ENCODE assay signal across 11 cellular contexts in the genomic region with DNA sequence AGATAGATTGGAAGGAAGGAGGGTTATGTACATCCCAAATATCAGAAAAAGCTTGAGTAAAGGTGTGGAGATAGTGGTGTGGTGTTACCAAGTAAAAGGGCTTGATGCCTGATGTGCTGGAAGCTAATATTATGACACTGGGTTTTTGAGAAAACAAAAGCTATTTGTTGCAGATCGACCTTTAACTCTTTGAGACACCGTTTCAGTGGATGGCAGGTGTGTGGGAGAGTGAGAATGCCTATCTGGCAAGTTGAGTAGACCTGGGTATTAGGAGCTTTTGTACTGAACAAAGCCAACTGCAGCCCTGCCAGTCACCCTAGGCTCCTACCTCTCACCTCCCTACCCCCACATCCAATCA. TPM values are rescaled to one million over a fixed set of nuclear protein-coding genes. Genes with fewer than 3 reads are reported as not detected.
DNase-seq lines count a peak whose midpoint lies in the region; ATAC-seq and TF ChIP-seq lines count a peak whose summit lies in the region.
"Had no signal": no experiment of that assay in that cellular context is flagged by ENCODE, and none has a peak within 500 bp of the region (broad histone marks: within the 10 kb centered on the region; RNA-seq: fewer than 3 reads in every experiment).

No MANE protein-coding gene starts in this region.

- H3K9ac ChIP-seq in HCT116 (ENCODE audit: low read length): no peak overlapping the region

- no peaks in the 10 kb centered on the region for H3K9me3 Mint-ChIP-seq in naive B cell
- no peaks in the 10 kb centered on the region for H3K9me3 Mint-ChIP-seq in activated CD4-positive, alpha-beta memory T cell treated with anti-CD3 and anti-CD28 coated beads for 36 hours

- no peak overlapping the region for H2AFZ ChIP-seq in HCT116 (ENCODE audit: low read depth, low read length, poor library complexity, severe bottlenecking)

- TF ChIP-seq RAD21 in HCT116 (IDR thresholded peaks at IDR 0.05; ENCODE audit: low read depth): no peak

- POLR2A ChIA-PET in HCT116 (lab: Charles Lee): interaction anchor here (1.3 to 3.3 kb wide), 4 partner anchors 20 to 780 kb away, joined by 3 to 44 read pairs (median 10); partner anchors contain the start of genes MUTYH, PRDX1 and TOE1
- POLR2A ChIA-PET in activated CD4-positive, alpha-beta memory T cell treated with anti-CD3 and anti-CD28 coated beads for 36 hours (lab: Charles Lee): interaction anchor here (0.7 to 3.9 kb wide), 5 partner anchors 20 to 1450 kb away, joined by 3 to 32 read pairs (median 9); partner anchors contain the start of genes AKR1A1, MUTYH, PRDX1 and TOE1

- TF ChIP-seq CTCF in HCT116 (IDR thresholded peaks at IDR 0.05 in 2 of 3, conservative IDR thresholded peaks at IDR 0.05 in 1 of 3; ENCODE audit: borderline replicate concordance in 1 of 3, insufficient read depth in 1 of 3, low read depth in 2 of 3, low read length in 2 of 3) (no peak), upper lobe of right lung (IDR thresholded peaks at IDR 0.05) (no peak)

- H3K79me2 ChIP-seq in HCT116 (ENCODE audit: insufficient read depth, low read length): peaks cover 21% of the 10 kb centered on the region

- H3K36me3 ChIP-seq in HCT116 (ENCODE audit: control insufficient read depth in 1 of 2, insufficient read depth in 2 of 2, low read length in 2 of 2) (no peaks in the 10 kb centered on the region), upper lobe of right lung (no peaks in the 10 kb centered on the region)
- H3K36me3 ChIP-seq: cardiac muscle cell had no signal

- H3K4me1 Mint-ChIP-seq in T-helper 17 cell (peaks cover 29% of the 10 kb centered on the region), naive B cell (peaks cover 23 to 39% (median 31%) of the 10 kb centered on the region in 3 donors)
- peaks cover 30% of the 10 kb centered on the region for H3K4me1 Mint-ChIP-seq in activated CD4-positive, alpha-beta memory T cell treated with anti-CD3 and anti-CD28 coated beads for 36 hours (ENCODE audit: low read depth)

- H3K36me3 Mint-ChIP-seq in T-helper 17 cell (ENCODE audit: low read depth): no peaks in the 10 kb centered on the region
- H3K36me3 Mint-ChIP-seq in naive B cell: peaks cover 0 to 1% of the 10 kb centered on the region in 2 donors
- no peaks in the 10 kb centered on the region for H3K36me3 Mint-ChIP-seq in activated CD4-positive, alpha-beta memory T cell treated with anti-CD3 and anti-CD28 coated beads for 36 hours

- no peaks in the 10 kb centered on the region for H3K9me3 ChIP-seq in HCT116 (ENCODE audit: control insufficient read depth in 1 of 2, insufficient read depth in 1 of 2, low read depth in 1 of 2, low read length in 2 of 2)
- no peaks in the 10 kb centered on the region for H3K9me3 ChIP-seq in T-helper 17 cell (ENCODE audit: control insufficient read depth, low read length, poor library complexity, severe bottlenecking)
- H3K9me3 ChIP-seq in upper lobe of right lung: no peaks in the 10 kb centered on the region

- CTCF ChIA-PET in HCT116 (lab: Charles Lee): no interaction called here
- CTCF ChIA-PET in activated CD4-positive, alpha-beta memory T cell treated with anti-CD3 and anti-CD28 coated beads for 36 hours (lab: Charles Lee): interaction anchor here (0.6 to 5.6 kb wide), 7 partner anchors 8 to 241 kb away, joined by 3 to 31 read pairs (median 6); no protein-coding TSS in a partner anchor

- peaks cover 2 to 18% of the 10 kb centered on the region in 2 experiments; a peak in 3 of 4 replicates for H3K4me1 ChIP-seq in HCT116 (ENCODE audit: control insufficient read depth in 1 of 2, insufficient read depth in 2 of 2, low read length in 2 of 2)
- H3K4me1 ChIP-seq in upper lobe of right lung: peaks cover 12% of the 10 kb centered on the region

- no peaks in the 10 kb centered on the region for H3K27me3 Mint-ChIP-seq in T-helper 17 cell
- H3K27me3 Mint-ChIP-seq in naive B cell: no peaks in the 10 kb centered on the region
- no peaks in the 10 kb centered on the region for H3K27me3 Mint-ChIP-seq in activated CD4-positive, alpha-beta memory T cell treated with anti-CD3 and anti-CD28 coated beads for 36 hours

- no peak for TF ChIP-seq POLR2A in HCT116 (IDR thresholded peaks at IDR 0.05; ENCODE audit: borderline replicate concordance, extremely low read depth, insufficient read depth, insufficient read length)

- H3K4me2 ChIP-seq in HCT116 (ENCODE audit: low read length): peak overlapping the region; percentile 94

- intact Hi-C loops in HCT116 (cut with micrococcal nuclease) (loop anchor here (5.0 kb wide), 1 partner anchor 676 kb away; the partner anchor contains the start of genes P3R3URF and TSPAN1), upper lobe of right lung (cut with DNase I) (no loop called here)
- intact Hi-C loops in activated CD4-positive, alpha-beta memory T cell treated with anti-CD3 and anti-CD28 coated beads for 36 hours (cut with micrococcal nuclease): loop anchor here (2.0 kb wide), 1 partner anchor 49 kb away; the partner anchor contains the start of gene AKR1A1

- H3K4me3 Mint-ChIP-seq in T-helper 17 cell (no peak overlapping the region), naive B cell (peak overlapping the region in 5 of 8 donors; percentile 1 to 97 (median 89))
- no peak overlapping the region for H3K4me3 Mint-ChIP-seq in activated CD4-positive, alpha-beta memory T cell treated with anti-CD3 and anti-CD28 coated beads for 36 hours

- RAD21 ChIA-PET in HCT116 (lab: Charles Lee; ENCODE audit: low non-redundant PET in 1 of 2, low total read pairs in 2 of 2, uncharacterized antibody in 2 of 2, unreplicated experiment in 2 of 2): interaction anchor here in 1 of 2 experiments (1.2 kb wide), 1 partner anchor 21 kb away, joined by 3 read pairs; the partner anchor contains the start of gene PRDX1

- no TSS peak for BruUV-seq in HCT116 (replicated peaks; lab: Mats Ljungman, UMichigan)

- H3K27ac Mint-ChIP-seq in T-helper 17 cell (peak overlapping the region; percentile 74), naive B cell (peak overlapping the region in 1 of 6 donors; percentile 50)
- H3K27ac Mint-ChIP-seq in activated CD4-positive, alpha-beta memory T cell treated with anti-CD3 and anti-CD28 coated beads for 36 hours: no peak overlapping the region

- ATAC-seq in HCT116 (no peak), T-helper 17 cell (no peak), naive B cell (ENCODE audit: low read depth in 2 of 2) (no peak), upper lobe of right lung (no peak)
- ATAC-seq: right cardiac atrium had no signal

- no peak for DNase-seq in HCT116 (ENCODE audit: low read depth, low spot score)
- DNase-seq in T-helper 17 cell: no peak
- DNase-seq in naive B cell: no peak
- DNase-seq in activated CD4-positive, alpha-beta memory T cell treated with anti-CD3 and anti-CD28 coated beads for 36 hours: no peak
- DNase-seq in upper lobe of right lung: no peak
- DNase-seq: activated CD4-positive, alpha-beta T cell treated with anti-CD3 and anti-CD28 coated beads, Interleukin-2, amount 50 U/mL, for 1 hour; GDM1; NCI-H2171; right cardiac atrium; SHP77 had no signal

- H3K27ac ChIP-seq in HCT116 (ENCODE audit: low read depth, low read length) (no peak overlapping the region), upper lobe of right lung (no peak overlapping the region)
- H3K27ac ChIP-seq: cardiac muscle cell had no signal

- H3K4me3 ChIP-seq in HCT116 (replicated peaks in 1 of 2; ENCODE audit: low read depth in 1 of 2, low read length in 2 of 2) (peak overlapping the region; percentile 68 to 92; a peak in 3 of 4 replicates), upper lobe of right lung (no peak overlapping the region)

- no peaks in the 10 kb centered on the region for H3K9me2 ChIP-seq in HCT116 (ENCODE audit: insufficient read depth)

- H3K27me3 ChIP-seq in HCT116 (ENCODE audit: insufficient read depth, low read length): no peaks in the 10 kb centered on the region
- H3K27me3 ChIP-seq in upper lobe of right lung: no peaks in the 10 kb centered on the region
- H3K27me3 ChIP-seq: cardiac muscle cell had no signal

- H4K20me1 ChIP-seq in HCT116 (ENCODE audit: insufficient read depth): no peaks in the 10 kb centered on the region

TF ChIP-seq in HCT116, 20 proteins besides CTCF, POLR2A, EP300 and RAD21 (continues in another document):
- TF ChIP-seq ELF1 (IDR thresholded peaks at IDR 0.05; ENCODE audit: borderline replicate concordance, low read depth): no peak
- no peak for TF ChIP-seq FOSL1 (IDR thresholded peaks at IDR 0.05; ENCODE audit: low read depth)
- no peak for TF ChIP-seq JUND (IDR thresholded peaks at IDR 0.05)
- no peak for TF ChIP-seq EGR1 (IDR thresholded peaks at IDR 0.05; ENCODE audit: low read depth)

RNA-seq across cellular contexts. Expression of gene MMACHC, which starts 1.4 kb away (rescaled TPM):
- total RNA-seq in HCT116 (2021; ENCODE audit: unreplicated experiment): 16.2 TPM
- 6.4 and 8.8 TPM in 2 replicates for polyA plus RNA-seq in HCT116 (2012)
- 1 to 10 TPM in 1 of 2 donors, under 1 TPM in 1; 0.68 to 2.2 TPM for total RNA-seq in T-helper 17 cell
- 1 to 10 TPM in 1 of 6 donors, under 1 TPM in 4, not detected in 1; 0.20 to 1.5 (median 0.41) TPM for polyA plus RNA-seq in naive B cell (ENCODE audit: low read depth in 6 of 6)
- 1 to 10 TPM; 6.0 to 6.2 TPM for total RNA-seq in activated CD4-positive, alpha-beta memory T cell treated with anti-CD3 and anti-CD28 coated beads for 36 hours
- 6.9 TPM for total RNA-seq in upper lobe of right lung

RNA-seq across cellular contexts. Expression of gene CCDC163, which starts 1.6 kb away (rescaled TPM):
- 3.1 TPM for total RNA-seq in HCT116 (2021; ENCODE audit: unreplicated experiment)
- polyA plus RNA-seq in HCT116 (2012): 4.8 and 5.3 TPM in 2 replicates
- total RNA-seq in T-helper 17 cell: under 1 TPM; 0.63 to 0.99 TPM
- polyA plus RNA-seq in naive B cell (ENCODE audit: low read depth in 6 of 6): 1 to 10 TPM; 1.6 to 6.8 (median 5.1) TPM
- 1 to 10 TPM; 5.1 to 5.7 TPM for total RNA-seq in activated CD4-positive, alpha-beta memory T cell treated with anti-CD3 and anti-CD28 coated beads for 36 hours
- 0.87 TPM for total RNA-seq in upper lobe of right lung

RNA-seq across cellular contexts. Expression of gene TESK2, which starts 10.5 kb away (rescaled TPM):
- total RNA-seq in HCT116 (2021; ENCODE audit: unreplicated experiment): 5.0 TPM
- 4.7 and 5.8 TPM in 2 replicates for polyA plus RNA-seq in HCT116 (2012)
- total RNA-seq in T-helper 17 cell: 1 to 10 TPM; 4.9 to 6.5 TPM
- 10 to 100 TPM in 5 of 6 donors, 1 to 10 TPM in 1; 9.0 to 20.1 (median 12.9) TPM for polyA plus RNA-seq in naive B cell (ENCODE audit: low read depth in 6 of 6)
- total RNA-seq in activated CD4-positive, alpha-beta memory T cell treated with anti-CD3 and anti-CD28 coated beads for 36 hours: 1 to 10 TPM; 4.6 to 6.0 TPM
- 8.4 TPM for total RNA-seq in upper lobe of right lung

RNA-seq across cellular contexts. Expression of gene PRDX1, which starts 20.2 kb away (rescaled TPM):
- 1,171 TPM for total RNA-seq in HCT116 (2021; ENCODE audit: unreplicated experiment)
- 682 and 765 TPM in 2 replicates for polyA plus RNA-seq in HCT116 (2012)
- total RNA-seq in T-helper 17 cell: 10 to 100 TPM; 55.0 to 69.2 TPM
- polyA plus RNA-seq in naive B cell (ENCODE audit: low read depth in 6 of 6): 100 to 1,000 TPM; 171 to 239 (median 203) TPM
- total RNA-seq in activated CD4-positive, alpha-beta memory T cell treated with anti-CD3 and anti-CD28 coated beads for 36 hours: 100 to 1,000 TPM; 479 to 481 TPM
- 401 TPM for total RNA-seq in upper lobe of right lung

RNA-seq across cellular contexts. Expression of gene AKR1A1, which starts 49.1 kb away (rescaled TPM):
- total RNA-seq in HCT116 (2021; ENCODE audit: unreplicated experiment) (199 TPM), T-helper 17 cell (10 to 100 TPM; 44.0 to 57.0 TPM), upper lobe of right lung (167 TPM)
- polyA plus RNA-seq in HCT116 (2012): 261 and 297 TPM in 2 replicates
- polyA plus RNA-seq in naive B cell (ENCODE audit: low read depth in 6 of 6): 100 to 1,000 TPM; 123 to 249 (median 130) TPM
- 100 to 1,000 TPM; 184 TPM for total RNA-seq in activated CD4-positive, alpha-beta memory T cell treated with anti-CD3 and anti-CD28 coated beads for 36 hours

Comparison
In these comparisons a context has a peak if more than half of its experiments do, and no peak if none do; other contexts are left out.
1. H3K4me3 Mint-ChIP-seq: peak in naive B cell (5 of 8); none in T-helper 17 cell (single experiment) and activated CD4-positive, alpha-beta memory T cell treated with anti-CD3 and anti-CD28 coated beads for 36 hours (single experiment).